ENCODE assay signal across 8 cellular contexts in the genomic region with DNA sequence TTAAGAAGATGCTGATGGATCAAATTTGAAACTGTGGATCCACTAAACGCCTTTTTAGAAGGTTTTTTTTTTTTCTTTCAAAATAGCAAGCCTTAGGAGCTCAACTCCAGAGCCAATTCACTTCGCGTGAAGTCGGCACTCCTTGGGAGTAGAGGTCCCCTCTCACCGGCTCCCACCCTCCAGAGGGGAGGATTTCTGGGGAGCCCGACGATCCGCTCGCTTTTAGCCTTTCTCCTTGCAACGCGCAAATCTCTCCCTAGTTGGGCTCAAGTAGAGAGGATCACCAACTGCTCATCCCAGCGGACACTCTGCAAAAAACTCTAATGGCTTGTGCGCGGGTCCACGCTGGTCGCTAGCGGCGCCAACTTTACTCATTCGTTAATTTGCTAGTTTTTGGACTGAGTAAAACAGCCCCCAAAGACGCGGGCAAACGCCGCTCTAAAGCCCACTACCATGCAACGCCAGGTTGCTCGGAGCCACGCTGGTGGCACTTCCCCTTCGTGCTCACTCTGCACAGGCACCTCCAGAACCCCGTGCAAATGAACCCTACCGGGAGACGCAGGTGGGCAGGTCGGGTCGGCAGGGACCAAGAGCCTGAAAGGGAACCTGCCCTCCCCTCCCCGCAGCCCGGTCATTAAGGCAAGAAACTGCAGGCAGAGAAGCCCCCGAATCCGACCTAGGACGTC. TPM values are rescaled to one million over a fixed set of nuclear protein-coding genes. Genes with fewer than 3 reads are reported as not detected.
DNase-seq lines count a peak whose midpoint lies in the region; ATAC-seq and TF ChIP-seq lines count a peak whose summit lies in the region.
"Had no signal": no experiment of that assay in that cellular context is flagged by ENCODE, and none has a peak within 500 bp of the region (broad histone marks: within the 10 kb centered on the region; RNA-seq: fewer than 3 reads in every experiment).

No MANE protein-coding gene starts in this region.

- no peak for TF ChIP-seq CTCF in HEK293 (tag by site-specific recombination; IDR thresholded peaks at IDR 0.05)
- no peak for TF ChIP-seq CTCF in WTC11 (IDR thresholded peaks at IDR 0.05)

- H3K9me3 ChIP-seq in HEK293 (ENCODE audit: control insufficient read depth, insufficient read depth, low read depth, low read length): no peaks in the 10 kb centered on the region

- H3K4me1 Mint-ChIP-seq in WTC11: peaks cover 33% of the 10 kb centered on the region
- H3K4me1 Mint-ChIP-seq in stimulated activated memory B cell treated with anti-CD40 and anti-IgM and Interleukin-4, amounts not matched to agents 10 μg/mL and 1 μg/mL and 100 μg/mL, for 72 hours: peaks cover 30% of the 10 kb centered on the region

- no peak overlapping the region; the same call in 1 of the 2 replicates for H3K27ac ChIP-seq in HEK293 (ENCODE audit: extremely low read depth, low read depth, low read length)

- ATAC-seq in WTC11: peak; percentile 19
- ATAC-seq in stimulated activated memory B cell treated with anti-CD40 and anti-IgM and Interleukin-4, amounts not matched to agents 10 μg/mL and 1 μg/mL and 100 μg/mL, for 72 hours: peak; percentile 42
- ATAC-seq in GM19397 (IDR thresholded peaks at IDR 0.05; ENCODE audit: unreplicated experiment): no peak
- no peak for ATAC-seq in GM18502 (IDR thresholded peaks at IDR 0.05; ENCODE audit: poor library complexity, unreplicated experiment)

- H3K36me3 Mint-ChIP-seq in WTC11: no peaks in the 10 kb centered on the region
- H3K36me3 Mint-ChIP-seq in stimulated activated memory B cell treated with anti-CD40 and anti-IgM and Interleukin-4, amounts not matched to agents 10 μg/mL and 1 μg/mL and 100 μg/mL, for 72 hours: no peaks in the 10 kb centered on the region

- H3K9me3 Mint-ChIP-seq in WTC11: no peaks in the 10 kb centered on the region
- no peaks in the 10 kb centered on the region for H3K9me3 Mint-ChIP-seq in stimulated activated memory B cell treated with anti-CD40 and anti-IgM and Interleukin-4, amounts not matched to agents 10 μg/mL and 1 μg/mL and 100 μg/mL, for 72 hours

- H3K4me1 ChIP-seq in HEK293 (ENCODE audit: control insufficient read depth, insufficient read depth, low read length): no peaks in the 10 kb centered on the region; the same call in 1 of the 2 replicates

- H3K27me3 Mint-ChIP-seq in WTC11 (ENCODE audit: low read depth): peaks cover 39% of the 10 kb centered on the region
- H3K27me3 Mint-ChIP-seq in stimulated activated memory B cell treated with anti-CD40 and anti-IgM and Interleukin-4, amounts not matched to agents 10 μg/mL and 1 μg/mL and 100 μg/mL, for 72 hours: peaks cover 37% of the 10 kb centered on the region

- peak; percentile 40 for DNase-seq in WTC11 (ENCODE audit: low spot score)
- peak; percentile 59 for DNase-seq in iPS-NIHi11 (ENCODE audit: low spot score)
- no peak for DNase-seq in GOT3 (lab: John Stamatoyannopoulos, UW)
- DNase-seq: activated CD4-positive, alpha-beta T cell treated with anti-CD3 and anti-CD28 coated beads for 1 hour had no signal

- CTCF ChIA-PET in HEK293 (lab: Yijun Ruan, JAX): no interaction called here
- CTCF ChIA-PET in WTC11 (lab: Charles Lee): interaction anchor here (0.6 to 1.6 kb wide), 10 partner anchors 34 to 514 kb away, joined by 3 to 12 read pairs (median 4); no protein-coding TSS in a partner anchor

- POLR2A ChIA-PET in HEK293 (lab: Yijun Ruan, JAX) (interaction anchor here (0.6 kb wide), 1 partner anchor 121 kb away, joined by 3 read pairs; no protein-coding TSS in a partner anchor), WTC11 (lab: Charles Lee) (no interaction called here)

- H3K4me3 ChIP-seq in HEK293 (ENCODE audit: low read depth, low read length): peak overlapping the region; percentile 70

- H3K27ac Mint-ChIP-seq in WTC11: no peak overlapping the region
- no peak overlapping the region for H3K27ac Mint-ChIP-seq in stimulated activated memory B cell treated with anti-CD40 and anti-IgM and Interleukin-4, amounts not matched to agents 10 μg/mL and 1 μg/mL and 100 μg/mL, for 72 hours

- peak overlapping the region; percentile 92 for H3K4me3 Mint-ChIP-seq in WTC11
- peak overlapping the region; percentile 61 for H3K4me3 Mint-ChIP-seq in stimulated activated memory B cell treated with anti-CD40 and anti-IgM and Interleukin-4, amounts not matched to agents 10 μg/mL and 1 μg/mL and 100 μg/mL, for 72 hours

- H3K36me3 ChIP-seq in HEK293 (ENCODE audit: control insufficient read depth in 2 of 2, insufficient read depth in 1 of 2, low read length in 2 of 2): no peaks in the 10 kb centered on the region; a peak in 1 of 3 replicates

TF ChIP-seq in HEK293, 187 proteins besides CTCF, POLR2A, EP300 and RAD21:
- TF ChIP-seq, protein P1, sequence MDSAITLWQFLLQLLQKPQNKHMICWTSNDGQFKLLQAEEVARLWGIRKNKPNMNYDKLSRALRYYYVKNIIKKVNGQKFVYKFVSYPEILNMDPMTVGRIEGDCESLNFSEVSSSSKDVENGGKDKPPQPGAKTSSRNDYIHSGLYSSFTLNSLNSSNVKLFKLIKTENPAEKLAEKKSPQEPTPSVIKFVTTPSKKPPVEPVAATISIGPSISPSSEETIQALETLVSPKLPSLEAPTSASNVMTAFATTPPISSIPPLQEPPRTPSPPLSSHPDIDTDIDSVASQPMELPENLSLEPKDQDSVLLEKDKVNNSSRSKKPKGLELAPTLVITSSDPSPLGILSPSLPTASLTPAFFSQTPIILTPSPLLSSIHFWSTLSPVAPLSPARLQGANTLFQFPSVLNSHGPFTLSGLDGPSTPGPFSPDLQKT (IDR thresholded peaks at IDR 0.05; ENCODE audit: borderline replicate concordance, low read depth, low read length): no peak
- TF ChIP-seq ZNF768 (tag by site-specific recombination; IDR thresholded peaks at IDR 0.05) (no peak), IKZF3 (tag by site-specific recombination; IDR thresholded peaks at IDR 0.05) (no peak), ZNF555 (tag by site-specific recombination; conservative IDR thresholded peaks at IDR 0.05) (no peak), ZNF423 (tag by site-specific recombination; IDR thresholded peaks at IDR 0.05) (no peak), ZNF501 (tag by site-specific recombination; IDR thresholded peaks at IDR 0.05) (no peak), ZNF621 (tag by site-specific recombination; IDR thresholded peaks at IDR 0.05) (no peak), ZNF350 (tag by site-specific recombination; IDR thresholded peaks at IDR 0.05) (no peak), ZNF223 (tag by site-specific recombination; IDR thresholded peaks at IDR 0.05) (no peak)
- TF ChIP-seq, protein P2, sequence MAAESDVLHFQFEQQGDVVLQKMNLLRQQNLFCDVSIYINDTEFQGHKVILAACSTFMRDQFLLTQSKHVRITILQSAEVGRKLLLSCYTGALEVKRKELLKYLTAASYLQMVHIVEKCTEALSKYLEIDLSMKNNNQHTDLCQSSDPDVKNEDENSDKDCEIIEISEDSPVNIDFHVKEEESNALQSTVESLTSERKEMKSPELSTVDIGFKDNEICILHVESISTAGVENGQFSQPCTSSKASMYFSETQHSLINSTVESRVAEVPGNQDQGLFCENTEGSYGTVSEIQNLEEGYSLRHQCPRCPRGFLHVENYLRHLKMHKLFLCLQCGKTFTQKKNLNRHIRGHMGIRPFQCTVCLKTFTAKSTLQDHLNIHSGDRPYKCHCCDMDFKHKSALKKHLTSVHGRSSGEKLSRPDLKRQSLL (tag by site-specific recombination; IDR thresholded peaks at IDR 0.05): no peak
TF ChIP-seq in HEK293: peak in this region for 0.

TF ChIP-seq in WTC11, 78 proteins besides CTCF, POLR2A, EP300 and RAD21:
- TF ChIP-seq FOXK1 (CRISPR knock-in tag; IDR thresholded peaks at IDR 0.05): 0 out of 2 replicates have a peak, but pooled peaks have one; percentile 36
- TF ChIP-seq, protein P3, sequence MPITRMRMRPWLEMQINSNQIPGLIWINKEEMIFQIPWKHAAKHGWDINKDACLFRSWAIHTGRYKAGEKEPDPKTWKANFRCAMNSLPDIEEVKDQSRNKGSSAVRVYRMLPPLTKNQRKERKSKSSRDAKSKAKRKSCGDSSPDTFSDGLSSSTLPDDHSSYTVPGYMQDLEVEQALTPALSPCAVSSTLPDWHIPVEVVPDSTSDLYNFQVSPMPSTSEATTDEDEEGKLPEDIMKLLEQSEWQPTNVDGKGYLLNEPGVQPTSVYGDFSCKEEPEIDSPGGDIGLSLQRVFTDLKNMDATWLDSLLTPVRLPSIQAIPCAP (CRISPR knock-in tag; IDR thresholded peaks at IDR 0.05): no peak

RNA-seq across cellular contexts. Expression of a gene that starts 1.1 kb away (rescaled TPM):
- total RNA-seq in WTC11 (2021): 3.4 to 6.4 TPM (median 4.7 TPM) in 3 replicates

Comparison
In these comparisons a context has a peak if more than half of its experiments do, and no peak if none do; other contexts are left out.
1. ATAC-seq: peak in WTC11 (single experiment) and stimulated activated memory B cell treated with anti-CD40 and anti-IgM and Interleukin-4, amounts not matched to agents 10 μg/mL and 1 μg/mL and 100 μg/mL, for 72 hours (single experiment); none in GM19397 (single experiment) and GM18502 (single experiment).